9 cellular contexts compared by ENCODE assay signal in genomic region chr19:41050426-41050825, GRCh38. TPM values are rescaled to one million over a fixed set of nuclear protein-coding genes. Genes with fewer than 3 reads are reported as not detected.
"Had no signal": no experiment of that assay in that cellular context is flagged by ENCODE, and none has a peak within 500 bp of the region (broad histone marks: within the 10 kb centered on the region; RNA-seq: fewer than 3 reads in every experiment).

No MANE protein-coding gene starts in this region.

- H3K27ac Mint-ChIP-seq: IgD-negative memory B cell had no signal

- DNase-seq: IMR-90, KBM-7 had no signal

- H3K4me1 Mint-ChIP-seq: IgD-negative memory B cell had no signal

- H3K4me3 ChIP-seq: K562 had no signal

- H3K27ac ChIP-seq: HL-60 had no signal

- FAIRE-seq: HepG2, HTR-8/SVneo, K562 had no signal

- H3K36me3 Mint-ChIP-seq: IgD-negative memory B cell had no signal

- ATAC-seq: HepG2, K562 had no signal

- H3K9me3 Mint-ChIP-seq: IgD-negative memory B cell had no signal

RNA-seq across cellular contexts. Expression of gene CYP2A13, which starts 37.8 kb away (rescaled TPM):
- total RNA-seq: HepG2, HT-29, HT1080, IMR-90, K562 had no signal

RNA-seq across cellular contexts. Expression of gene CYP2B6, which starts 59.3 kb away (rescaled TPM):
- total RNA-seq: HepG2, HT1080, IMR-90 had no signal
